ENCODE assay signal across 2 cellular contexts in the genomic region with DNA sequence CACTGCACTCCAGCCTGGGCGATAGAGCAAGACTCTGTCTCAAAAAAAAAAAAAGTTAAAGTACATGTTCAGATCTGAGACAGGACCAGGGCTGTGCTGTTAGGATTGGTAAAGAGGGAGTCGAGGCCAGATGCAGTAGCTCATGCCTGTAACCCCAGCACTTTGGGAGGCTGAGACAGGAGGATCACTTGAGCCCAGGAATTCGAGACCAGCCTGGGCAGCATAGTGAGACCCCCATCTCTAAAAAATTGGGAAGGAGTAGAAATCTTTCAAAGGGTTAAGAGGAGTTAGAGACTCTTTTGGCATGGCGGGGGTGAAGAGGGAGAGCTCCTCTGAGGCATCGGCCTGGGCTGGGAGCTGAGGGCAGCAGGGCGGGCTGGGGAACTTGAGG.
TF ChIP-seq lines count a peak whose summit lies in the region.

No MANE protein-coding gene starts in this region.

TF ChIP-seq in A549, 52 proteins besides CTCF, POLR2A, EP300 and RAD21:
- no peak for TF ChIP-seq RARB (CRISPR knock-in tag; IDR thresholded peaks at IDR 0.05)

TF ChIP-seq in IMR-90, 13 proteins besides CTCF, POLR2A, EP300 and RAD21:
- TF ChIP-seq, protein P1, sequence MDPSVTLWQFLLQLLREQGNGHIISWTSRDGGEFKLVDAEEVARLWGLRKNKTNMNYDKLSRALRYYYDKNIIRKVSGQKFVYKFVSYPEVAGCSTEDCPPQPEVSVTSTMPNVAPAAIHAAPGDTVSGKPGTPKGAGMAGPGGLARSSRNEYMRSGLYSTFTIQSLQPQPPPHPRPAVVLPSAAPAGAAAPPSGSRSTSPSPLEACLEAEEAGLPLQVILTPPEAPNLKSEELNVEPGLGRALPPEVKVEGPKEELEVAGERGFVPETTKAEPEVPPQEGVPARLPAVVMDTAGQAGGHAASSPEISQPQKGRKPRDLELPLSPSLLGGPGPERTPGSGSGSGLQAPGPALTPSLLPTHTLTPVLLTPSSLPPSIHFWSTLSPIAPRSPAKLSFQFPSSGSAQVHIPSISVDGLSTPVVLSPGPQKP (IDR thresholded peaks at IDR 0.05; ENCODE audit: borderline replicate concordance, low read depth, low read length) = no peak
- TF ChIP-seq, protein P2, sequence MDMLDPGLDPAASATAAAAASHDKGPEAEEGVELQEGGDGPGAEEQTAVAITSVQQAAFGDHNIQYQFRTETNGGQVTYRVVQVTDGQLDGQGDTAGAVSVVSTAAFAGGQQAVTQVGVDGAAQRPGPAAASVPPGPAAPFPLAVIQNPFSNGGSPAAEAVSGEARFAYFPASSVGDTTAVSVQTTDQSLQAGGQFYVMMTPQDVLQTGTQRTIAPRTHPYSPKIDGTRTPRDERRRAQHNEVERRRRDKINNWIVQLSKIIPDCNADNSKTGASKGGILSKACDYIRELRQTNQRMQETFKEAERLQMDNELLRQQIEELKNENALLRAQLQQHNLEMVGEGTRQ (IDR thresholded peaks at IDR 0.05; ENCODE audit: low read depth, low read length) = no peak
- no peak for TF ChIP-seq CEBPB (IDR thresholded peaks at IDR 0.05; ENCODE audit: low read depth, low read length)
- TF ChIP-seq CHD1 (IDR thresholded peaks at IDR 0.05; ENCODE audit: low read depth, low read length) = no peak
- TF ChIP-seq RCOR1 (IDR thresholded peaks at IDR 0.05; ENCODE audit: insufficient replicate concordance, low read length) = no peak
- TF ChIP-seq FOS (IDR thresholded peaks at IDR 0.05; ENCODE audit: low read depth, low read length) = no peak
- TF ChIP-seq RFX5 (IDR thresholded peaks at IDR 0.05; ENCODE audit: low read depth, low read length) = no peak
- no peak for TF ChIP-seq NFE2L2 (IDR thresholded peaks at IDR 0.05; ENCODE audit: low read depth, low read length)
- no peak for TF ChIP-seq BHLHE40 (IDR thresholded peaks at IDR 0.05; ENCODE audit: low read depth, low read length)
- no peak for TF ChIP-seq MXI1 (IDR thresholded peaks at IDR 0.05; ENCODE audit: borderline replicate concordance, low read depth, low read length)
- TF ChIP-seq MAFK (IDR thresholded peaks at IDR 0.05; ENCODE audit: low read depth, low read length) = no peak
- TF ChIP-seq SMC3 (IDR thresholded peaks at IDR 0.05; ENCODE audit: low read depth, low read length) = no peak
